Comparison of ENCODE assay signal across 37 cellular contexts in the genomic region with DNA sequence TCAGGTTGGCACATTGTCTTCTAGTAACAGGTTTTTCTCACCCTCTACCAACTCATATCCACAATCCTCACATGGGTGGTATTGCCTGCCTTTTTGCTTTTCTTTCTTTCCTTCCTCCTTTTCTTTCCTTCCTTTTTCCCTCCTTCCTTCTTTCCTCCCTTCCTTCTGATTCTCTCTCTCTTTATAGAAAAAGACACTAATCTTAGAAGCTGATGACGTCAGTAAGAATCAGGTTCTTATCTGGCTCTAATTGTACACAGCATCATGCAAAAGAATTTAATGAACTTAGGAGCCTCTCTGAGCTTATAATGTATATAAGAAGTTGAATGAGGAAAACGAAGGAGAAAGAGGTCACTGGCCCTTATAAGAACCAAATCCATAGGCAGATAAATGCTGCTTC.
DNase-seq lines count a peak whose midpoint lies in the region; ATAC-seq, FAIRE-seq and TF ChIP-seq lines count a peak whose summit lies in the region.
"Had no signal": no experiment of that assay in that cellular context is flagged by ENCODE, and none has a peak within 500 bp of the region (broad histone marks: within the 10 kb centered on the region; RNA-seq: fewer than 3 reads in every experiment).

No MANE protein-coding gene starts in this region.

- H3K27ac Mint-ChIP-seq in neural crest cell (ENCODE audit: unreplicated experiment) (peak overlapping the region; percentile 29), neural progenitor cell (no peak overlapping the region)
- H3K27ac Mint-ChIP-seq: B cell; CD14-positive monocyte; CD4-positive, alpha-beta memory T cell; CD4-positive, alpha-beta T cell; CD4-positive, CD25-positive, alpha-beta regulatory T cell; CD8-positive, alpha-beta memory T cell; CD8-positive, alpha-beta T cell had no signal

- no peaks in the 10 kb centered on the region for H3K9me3 Mint-ChIP-seq in neural crest cell
- no peaks in the 10 kb centered on the region for H3K9me3 Mint-ChIP-seq in neural progenitor cell
- H3K9me3 Mint-ChIP-seq: CD8-positive, alpha-beta T cell had no signal

- TF ChIP-seq EP300 in HepG2 (IDR thresholded peaks at IDR 0.05; ENCODE audit: low read depth in 2 of 2, low read length in 2 of 2) = no peak
- TF ChIP-seq EP300 in HepG2 (CRISPR knock-in tag; IDR thresholded peaks at IDR 0.05; ENCODE audit: borderline replicate concordance) = no peak

- H3K4me2 ChIP-seq in HepG2 (ENCODE audit: low read depth, low read length) (no peak overlapping the region), neural progenitor cell (no peak overlapping the region)
- H3K4me2 ChIP-seq: A549; BLaER1; BLaER1 treated with 17β-estradiol and CSF1 and Interleukin-3, amounts not matched to agents 10 nM and 100 nM had no signal

- H3K27me3 ChIP-seq in HepG2 (ENCODE audit: control insufficient read depth in 1 of 2, insufficient read depth in 2 of 2, low read length in 2 of 2) (no peaks in the 10 kb centered on the region), right lobe of liver (no peaks in the 10 kb centered on the region), neural progenitor cell (no peaks in the 10 kb centered on the region), right cardiac atrium (ENCODE audit: control insufficient read depth, insufficient read depth) (no peaks in the 10 kb centered on the region)
- H3K27me3 ChIP-seq: BE2C; BLaER1; BLaER1 treated with 17β-estradiol and CSF1 and Interleukin-3, amounts not matched to agents 10 nM and 100 nM had no signal

- no peak overlapping the region for H3K4me3 Mint-ChIP-seq in neural crest cell
- no peak overlapping the region for H3K4me3 Mint-ChIP-seq in neural progenitor cell
- H3K4me3 Mint-ChIP-seq: B cell; CD14-positive monocyte; CD4-positive, alpha-beta memory T cell; CD4-positive, alpha-beta T cell; CD4-positive, CD25-positive, alpha-beta regulatory T cell; CD8-positive, alpha-beta memory T cell; CD8-positive, alpha-beta T cell had no signal

- ATAC-seq in HepG2 = no peak
- ATAC-seq in right lobe of liver = no peak
- ATAC-seq in right cardiac atrium = no peak
- no peak for ATAC-seq in HG03139 (IDR thresholded peaks at IDR 0.05; ENCODE audit: unreplicated experiment)
- ATAC-seq: A549; CD8-positive, alpha-beta T cell had no signal

- no peak for TF ChIP-seq RAD21 in HepG2 (CRISPR knock-in tag; IDR thresholded peaks at IDR 0.05)

- TF ChIP-seq CTCF in HepG2 (CRISPR knock-in tag; IDR thresholded peaks at IDR 0.05) (no peak), right lobe of liver (IDR thresholded peaks at IDR 0.05) (no peak), HEK293 (tag by site-specific recombination; IDR thresholded peaks at IDR 0.05) (no peak), neural crest cell (conservative IDR thresholded peaks at IDR 0.05) (no peak), neural progenitor cell (IDR thresholded peaks at IDR 0.05) (no peak)

- H3K27ac ChIP-seq in HepG2 (ENCODE audit: extremely low read length, insufficient read depth, low read length) = no peak overlapping the region
- H3K27ac ChIP-seq in right lobe of liver = no peak overlapping the region
- H3K27ac ChIP-seq in HEK293 (ENCODE audit: extremely low read depth, low read depth, low read length) = no peak overlapping the region
- no peak overlapping the region for H3K27ac ChIP-seq in neural progenitor cell
- H3K27ac ChIP-seq in right cardiac atrium (ENCODE audit: low read length) = no peak overlapping the region
- H3K27ac ChIP-seq: 22Rv1; A549; BLaER1; BLaER1 treated with 17β-estradiol and CSF1 and Interleukin-3, amounts not matched to agents 10 nM and 100 nM; C4-2B had no signal

- H3K27me3 Mint-ChIP-seq in neural crest cell (ENCODE audit: low read depth) = peaks cover 31% of the 10 kb centered on the region
- H3K27me3 Mint-ChIP-seq in neural progenitor cell (ENCODE audit: insufficient read depth, low read depth) = no peaks in the 10 kb centered on the region
- H3K27me3 Mint-ChIP-seq: B cell had no signal

- no peaks in the 10 kb centered on the region for H3K79me2 ChIP-seq in HepG2 (ENCODE audit: insufficient read depth, low read length)
- no peaks in the 10 kb centered on the region for H3K79me2 ChIP-seq in neural progenitor cell (ENCODE audit: low read depth)

- H3K9ac ChIP-seq in HepG2 (ENCODE audit: insufficient read depth, low read depth, low read length) (no peak overlapping the region), neural progenitor cell (no peak overlapping the region)
- H3K9ac ChIP-seq: BLaER1; BLaER1 treated with 17β-estradiol and CSF1 and Interleukin-3, amounts not matched to agents 10 nM and 100 nM had no signal

- DNase-seq in HepG2 (ENCODE audit: low spot score) (no peak), right lobe of liver (no peak), neural crest cell (ENCODE audit: low read depth, low spot score) (no peak), neural progenitor cell (ENCODE audit: low spot score) (no peak), amygdala (lab: John Stamatoyannopoulos, UW) (no peak), right cardiac atrium (no peak)
- DNase-seq: 8988T; ACHN; AML-193; BE2C; C1 segment of cervical spinal cord; Caco-2; Calu3; CD4-positive, alpha-beta memory T cell; CD4-positive, alpha-beta T cell; CD4-positive, CD25-positive, alpha-beta regulatory T cell; CD8-positive, alpha-beta memory T cell; CD8-positive, alpha-beta T cell; COR-L47; DMS 273 treated with DMSO at 0.1 percent for 48 hours; DMS153; DMS53; DMS79; DMS79 treated with DMSO at 0.1 percent for 48 hours; DND-41; EL had no signal

- intact Hi-C loops in HepG2 (cut with micrococcal nuclease; ENCODE audit: unreplicated experiment) (no loop called here), right lobe of liver (cut with DNase I) (no loop called here), right cardiac atrium (cut with DNase I) (no loop called here)

- H3K9me3 ChIP-seq in HepG2 (ENCODE audit: low read length) (no peaks in the 10 kb centered on the region), right lobe of liver (no peaks in the 10 kb centered on the region), HEK293 (ENCODE audit: control insufficient read depth, insufficient read depth, low read depth, low read length) (no peaks in the 10 kb centered on the region), neural progenitor cell (ENCODE audit: low read depth) (no peaks in the 10 kb centered on the region), right cardiac atrium (ENCODE audit: control insufficient read depth, low read length) (no peaks in the 10 kb centered on the region)
- H3K9me3 ChIP-seq: A549; BE2C; BLaER1; BLaER1 treated with 17β-estradiol and CSF1 and Interleukin-3, amounts not matched to agents 10 nM and 100 nM; Caco-2 had no signal

- peaks cover 6% of the 10 kb centered on the region for H3F3A ChIP-seq in neural progenitor cell (ENCODE audit: low read depth)

- H3K4me1 Mint-ChIP-seq in neural crest cell = no peaks in the 10 kb centered on the region
- H3K4me1 Mint-ChIP-seq in neural progenitor cell = no peaks in the 10 kb centered on the region
- H3K4me1 Mint-ChIP-seq: B cell; CD14-positive monocyte; CD4-positive, alpha-beta memory T cell; CD4-positive, CD25-positive, alpha-beta regulatory T cell; CD8-positive, alpha-beta memory T cell had no signal

- POLR2A ChIA-PET in HepG2 (lab: Yijun Ruan, JAX) (no interaction called here), HEK293 (lab: Yijun Ruan, JAX) (no interaction called here)

- no peak for FAIRE-seq in HepG2 (lab: Jason Lieb, UNC)
- FAIRE-seq: A204.1, A549, D721Med had no signal

- CTCF ChIA-PET in HepG2 (lab: Yijun Ruan, JAX; ENCODE audit: low intra/inter-chr PET ratio, low total read pairs) (no interaction called here), HEK293 (lab: Yijun Ruan, JAX) (no interaction called here)

- H3K4me1 ChIP-seq in HepG2 (ENCODE audit: insufficient read depth, low read length) (no peaks in the 10 kb centered on the region), right lobe of liver (no peaks in the 10 kb centered on the region), HEK293 (ENCODE audit: control insufficient read depth, insufficient read depth, low read length) (no peaks in the 10 kb centered on the region), neural progenitor cell (peaks cover 8% of the 10 kb centered on the region), right cardiac atrium (ENCODE audit: control insufficient read depth, insufficient read depth, low read length) (no peaks in the 10 kb centered on the region)
- H3K4me1 ChIP-seq: A549; BE2C; BLaER1; BLaER1 treated with 17β-estradiol and CSF1 and Interleukin-3, amounts not matched to agents 10 nM and 100 nM; Caco-2 had no signal

- H2AFZ ChIP-seq in HepG2 (ENCODE audit: low read length) (no peak overlapping the region), neural progenitor cell (replicated peaks) (peak overlapping the region; percentile 28)

- H3K36me3 ChIP-seq in HepG2 (replicated peaks in 1 of 2; ENCODE audit: control insufficient read depth in 1 of 2, insufficient read depth in 2 of 2, low read length in 2 of 2) = no peaks in the 10 kb centered on the region
- no peaks in the 10 kb centered on the region for H3K36me3 ChIP-seq in right lobe of liver
- no peaks in the 10 kb centered on the region for H3K36me3 ChIP-seq in HEK293 (ENCODE audit: control insufficient read depth in 2 of 2, insufficient read depth in 1 of 2, low read length in 2 of 2)
- no peaks in the 10 kb centered on the region for H3K36me3 ChIP-seq in neural progenitor cell
- H3K36me3 ChIP-seq: BE2C; BLaER1; BLaER1 treated with 17β-estradiol and CSF1 and Interleukin-3, amounts not matched to agents 10 nM and 100 nM had no signal

- BruUV-seq in HepG2 (replicated peaks; lab: Mats Ljungman, UMichigan) = no TSS peak

- H3K36me3 Mint-ChIP-seq in neural crest cell (ENCODE audit: low read depth) (no peaks in the 10 kb centered on the region), neural progenitor cell (no peaks in the 10 kb centered on the region)
- H3K36me3 Mint-ChIP-seq: CD14-positive monocyte; CD4-positive, alpha-beta memory T cell; CD4-positive, CD25-positive, alpha-beta regulatory T cell; CD8-positive, alpha-beta memory T cell; CD8-positive, alpha-beta T cell had no signal

- H4K20me1 ChIP-seq in HepG2 (ENCODE audit: insufficient read depth, low read length) = no peaks in the 10 kb centered on the region
- no peaks in the 10 kb centered on the region for H4K20me1 ChIP-seq in neural progenitor cell (ENCODE audit: low read depth)
- H4K20me1 ChIP-seq: BLaER1; BLaER1 treated with 17β-estradiol and CSF1 and Interleukin-3, amounts not matched to agents 10 nM and 100 nM had no signal

- TF ChIP-seq POLR2A in HepG2 (IDR thresholded peaks at IDR 0.05; ENCODE audit: insufficient read depth in 1 of 2, low read depth in 2 of 2, low read length in 2 of 2) = no peak
- no peak for TF ChIP-seq POLR2A in right lobe of liver (IDR thresholded peaks at IDR 0.05)

- in situ Hi-C loops in HepG2 (cut with HindIII; ENCODE audit: extremely low pct_ligation_motif_present, low pct_unique_long_range_greater_than_20kb) = no loop called here

- 1% methylated on average over 2 of the region's 2 CpGs for WGBS in HepG2 (ENCODE audit: low lambda C conversion rate)
- 35% methylated on average over 2 of the region's 2 CpGs for WGBS in right lobe of liver (ENCODE audit: insufficient coverage, low coverage, low lambda C conversion rate, missing lambda C conversion rate)
- 34% methylated on average over 2 of the region's 2 CpGs for WGBS in right cardiac atrium

- H3K4me3 ChIP-seq in HepG2 (replicated peaks in 1 of 3; ENCODE audit: insufficient read depth in 1 of 3, low read depth in 2 of 3, low read length in 3 of 3) (no peak overlapping the region), right lobe of liver (no peak overlapping the region), HEK293 (ENCODE audit: low read depth, low read length) (no peak overlapping the region), neural progenitor cell (no peak overlapping the region), right cardiac atrium (ENCODE audit: low read length) (no peak overlapping the region)
- H3K4me3 ChIP-seq: A549; BLaER1; BLaER1 treated with 17β-estradiol and CSF1 and Interleukin-3, amounts not matched to agents 10 nM and 100 nM had no signal
